Comparison of ENCODE assay signal across 13 cellular contexts in the genomic region with DNA sequence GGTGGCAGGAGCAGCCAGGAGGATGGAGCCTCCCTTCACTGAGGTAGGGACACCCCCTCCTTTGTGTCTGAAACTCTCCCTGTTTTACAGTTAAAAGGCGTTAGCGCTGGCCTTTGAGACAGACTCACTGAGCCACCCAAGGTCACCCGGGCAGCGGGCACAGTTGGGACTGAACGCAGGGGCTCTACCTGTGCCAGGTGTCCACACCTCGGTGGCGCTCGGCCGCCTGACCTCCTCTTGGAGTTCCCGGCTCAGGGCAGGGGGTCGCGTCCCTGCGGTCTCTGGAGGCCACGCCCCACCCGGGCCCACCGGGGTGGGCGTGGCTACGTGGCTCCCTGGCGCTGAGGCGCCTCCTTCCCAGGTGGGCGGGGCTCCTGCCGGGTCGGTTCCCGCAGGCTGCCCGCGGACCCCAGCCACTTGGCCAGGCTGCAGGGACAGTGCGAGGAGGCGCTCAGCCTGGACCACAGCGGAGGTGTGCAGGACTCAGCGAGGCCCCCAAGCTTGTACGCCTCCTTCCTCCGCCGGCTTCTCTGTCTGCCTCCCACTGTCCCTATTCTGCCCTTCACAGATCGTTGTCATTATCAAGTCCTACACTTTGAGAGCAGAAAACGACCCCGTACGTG. TPM values are rescaled to one million over a fixed set of nuclear protein-coding genes. Genes with fewer than 3 reads are reported as not detected.
DNase-seq lines count a peak whose midpoint lies in the region; ATAC-seq and TF ChIP-seq lines count a peak whose summit lies in the region.
"Had no signal": no experiment of that assay in that cellular context is flagged by ENCODE, and none has a peak within 500 bp of the region (broad histone marks: within the 10 kb centered on the region; RNA-seq: fewer than 3 reads in every experiment).

No MANE protein-coding gene starts in this region.

- no peaks in the 10 kb centered on the region for H3K9me3 ChIP-seq in body of pancreas
- no peaks in the 10 kb centered on the region for H3K9me3 ChIP-seq in mesodermal cell (ENCODE audit: control insufficient read depth, low read length)
- H3K9me3 ChIP-seq in thoracic aorta = no peaks in the 10 kb centered on the region
- H3K9me3 ChIP-seq: lower lobe of right lung had no signal

- WGBS in body of pancreas, 2 donors = 4 to 13% methylated on average over 10 to 37 of the region's 37 CpGs
- WGBS in mesodermal cell (ENCODE audit: insufficient coverage in 2 of 2), 2 experiments = 3 to 5% methylated on average over 31 to 36 of the region's 37 CpGs

- ATAC-seq in body of pancreas = peak; percentile 46
- no peak for ATAC-seq in thoracic aorta (ENCODE audit: insufficient number of reproducible peaks, low FRiP score, low read depth)

- peak; percentile 4 for DNase-seq in activated gamma-delta T cell treated with Interleukin-2 at 50 U/mL for 16 hours
- DNase-seq in activated gamma-delta T cell (lab: John Stamatoyannopoulos, UW) = no peak
- DNase-seq in body of pancreas = peak in 3 of 4 donors; percentile 28 to 39 (median 35)
- DNase-seq in thoracic aorta (ENCODE audit: low spot score) = no peak
- DNase-seq in putamen (ENCODE audit: low spot score) = no peak
- no peak for DNase-seq in NCI-H1436 (lab: John Stamatoyannopoulos, UW)
- DNase-seq in dermis blood vessel endothelial cell = no peak
- DNase-seq: GOT3; lower lobe of right lung; NCI-H2171; stimulated activated CD4-positive, alpha-beta T cell treated with anti-CD3 and anti-CD28 coated beads, Interleukin-2, amount 100 ng/mL, for 24 hours had no signal

- H3K4me1 ChIP-seq in body of pancreas = peaks cover 18% of the 10 kb centered on the region
- no peaks in the 10 kb centered on the region for H3K4me1 ChIP-seq in mesodermal cell (ENCODE audit: control insufficient read depth, insufficient read depth, low read length, poor library complexity, severe bottlenecking)
- peaks cover 7 to 8% of the 10 kb centered on the region in 2 donors for H3K4me1 ChIP-seq in thoracic aorta (ENCODE audit: control insufficient read depth in 1 of 2, low read depth in 2 of 2)

- TF ChIP-seq CTCF in body of pancreas (IDR thresholded peaks at IDR 0.05) = no peak
- no peak for TF ChIP-seq CTCF in thoracic aorta (IDR thresholded peaks at IDR 0.05)

- H3K36me3 ChIP-seq in body of pancreas (replicated peaks in 1 of 2; ENCODE audit: insufficient read depth in 1 of 2, low read depth in 2 of 2) = no peaks in the 10 kb centered on the region
- no peaks in the 10 kb centered on the region for H3K36me3 ChIP-seq in mesodermal cell (ENCODE audit: control insufficient read depth, insufficient read depth, low read length)
- H3K36me3 ChIP-seq in thoracic aorta = no peaks in the 10 kb centered on the region
- H3K36me3 ChIP-seq: lower lobe of right lung had no signal

- H3K27ac ChIP-seq in body of pancreas (no peak overlapping the region), mesodermal cell (ENCODE audit: low read depth, low read length, severe bottlenecking) (no peak overlapping the region), thoracic aorta (no peak overlapping the region)
- H3K27ac ChIP-seq: epithelial cell of prostate, lower lobe of right lung had no signal

- H3K27me3 ChIP-seq in body of pancreas (no peaks in the 10 kb centered on the region), thoracic aorta (replicated peaks; ENCODE audit: insufficient read depth) (peaks cover 8% of the 10 kb centered on the region)

- TF ChIP-seq POLR2A in body of pancreas (IDR thresholded peaks at IDR 0.05) = no peak

- intact Hi-C loops in body of pancreas (cut with DNase I) = no loop called here

- no peak overlapping the region for H3K4me3 ChIP-seq in body of pancreas
- H3K4me3 ChIP-seq in mesodermal cell (ENCODE audit: extremely low read depth, insufficient read depth, low read length, poor library complexity, severe bottlenecking) = peak overlapping the region; percentile 20
- H3K4me3 ChIP-seq in thoracic aorta = peak overlapping the region; percentile 53
- H3K4me3 ChIP-seq: lower lobe of right lung had no signal

RNA-seq across cellular contexts. Expression of gene LEP, which starts 39.9 kb away (rescaled TPM):
- total RNA-seq in body of pancreas (10 to 100 TPM in 1 of 2 donors, 1 to 10 TPM in 1; 1.8 to 72.8 TPM), thoracic aorta (not detected), dermis blood vessel endothelial cell (not detected in 2 replicates)
- polyA plus RNA-seq in mesodermal cell (2013, experiment 1 of 2) = not detected
- not detected for polyA plus RNA-seq in mesodermal cell (2013, experiment 2 of 2)
- total RNA-seq: lower lobe of right lung had no signal

Comparison
In these comparisons a context has a peak if more than half of its experiments do, and no peak if none do; other contexts are left out.
1. DNase-seq: peak in activated gamma-delta T cell treated with Interleukin-2 at 50 U/mL for 16 hours (single experiment) and body of pancreas (3 of 4); none in activated gamma-delta T cell (single experiment), thoracic aorta (single experiment), putamen (single experiment), NCI-H1436 (single experiment) and dermis blood vessel endothelial cell (single experiment).
2. H3K4me3 ChIP-seq: peak in mesodermal cell (single experiment) and thoracic aorta (single experiment); none in body of pancreas (0 of 2).